ENCODE assay signal across 34 cellular contexts in genomic region chr9:109205526-109205925, GRCh38. TPM values are rescaled to one million over a fixed set of nuclear protein-coding genes. Genes with fewer than 3 reads are reported as not detected.
"Had no signal": no experiment of that assay in that cellular context is flagged by ENCODE, and none has a peak within 500 bp of the region (broad histone marks: within the 10 kb centered on the region; RNA-seq: fewer than 3 reads in every experiment).

No MANE protein-coding gene starts in this region.

- H3K4me3 ChIP-seq: gastroesophageal sphincter, hepatocyte, ovary, sigmoid colon, uterus had no signal

- ATAC-seq: activated CD4-positive, CD25-positive, alpha-beta regulatory T cell treated with anti-CD3 and anti-CD28 coated beads, Interleukin-2, amount 50 U/mL, for 24 hours; activated T-cell treated with anti-CD3 and anti-CD28 coated beads, Interleukin-2, amount 50 U/mL, for 4 hours; activated T-helper 17 cell treated with anti-CD3 and anti-CD28 coated beads, Interleukin-2, amount 50 U/mL, for 72 hours; effector memory CD8-positive, alpha-beta T cell; gastroesophageal sphincter; left cardiac atrium; left ventricle myocardium superior; stimulated activated effector memory CD8-positive, alpha-beta T cell treated with anti-CD3 and anti-CD28 coated beads, Interleukin-12 subunit alpha, Interleukin-12 subunit beta, amount 100 ng/mL, for 72 hours had no signal

- H3K79me2 ChIP-seq: hepatocyte had no signal

- H3K36me3 Mint-ChIP-seq: activated CD4-positive, alpha-beta memory T cell treated with anti-CD3 and anti-CD28 coated beads for 36 hours; mesothelial cell of epicardium; naive B cell; stimulated activated effector memory CD8-positive, alpha-beta T cell treated with anti-CD3 and anti-CD28 coated beads, Interleukin-12 subunit alpha, Interleukin-12 subunit beta, amount 100 ng/mL, for 72 hours; type B pancreatic cell had no signal

- H3K9me3 Mint-ChIP-seq: activated CD4-positive, alpha-beta memory T cell treated with anti-CD3 and anti-CD28 coated beads for 36 hours; activated T-cell treated with anti-CD3 and anti-CD28 coated beads, Interleukin-2, amount 50 U/mL, for 4 hours; activated T-helper 17 cell treated with anti-CD3 and anti-CD28 coated beads, Interleukin-2, amount 50 U/mL, for 72 hours; effector memory CD8-positive, alpha-beta T cell; mesothelial cell of epicardium; nephron progenitor cell; stimulated activated effector memory CD8-positive, alpha-beta T cell treated with anti-CD3 and anti-CD28 coated beads, Interleukin-12 subunit alpha, Interleukin-12 subunit beta, amount 100 ng/mL, for 72 hours; stimulated activated naive CD8-positive, alpha-beta T cell treated with anti-CD3 and anti-CD28 coated beads, Interleukin-15, Interleukin-2, amounts not matched to agents 100 ng/mL and 50 ng/mL, for 24 hours; T-helper 2 cell treated with Interferon-gamma antibody and Interleukin-4, amounts not matched to agents 5 μg/mL and 100 μg/mL, for 36 hours; type B pancreatic cell had no signal

- H3K4me3 Mint-ChIP-seq: activated CD4-positive, alpha-beta memory T cell treated with anti-CD3 and anti-CD28 coated beads for 36 hours; activated T-cell treated with anti-CD3 and anti-CD28 coated beads, Interleukin-2, amount 50 U/mL, for 4 hours; activated T-helper 17 cell treated with anti-CD3 and anti-CD28 coated beads, Interleukin-2, amount 50 U/mL, for 72 hours; effector memory CD8-positive, alpha-beta T cell; mesothelial cell of epicardium; naive B cell; nephron progenitor cell; stimulated activated effector memory CD8-positive, alpha-beta T cell treated with anti-CD3 and anti-CD28 coated beads, Interleukin-12 subunit alpha, Interleukin-12 subunit beta, amount 100 ng/mL, for 72 hours; stimulated activated naive CD8-positive, alpha-beta T cell treated with anti-CD3 and anti-CD28 coated beads, Interleukin-15, Interleukin-2, amounts not matched to agents 100 ng/mL and 50 ng/mL, for 24 hours; T-helper 2 cell treated with Interferon-gamma antibody and Interleukin-4, amounts not matched to agents 5 μg/mL and 100 μg/mL, for 36 hours; type B pancreatic cell had no signal

- H3K27ac ChIP-seq: brain microvascular endothelial cell, gastroesophageal sphincter, hepatocyte, ovary, sigmoid colon, uterus had no signal

- FAIRE-seq: astrocyte, endothelial cell of umbilical vein, keratinocyte, small intestine had no signal

- DNase-seq: activated CD4-positive, alpha-beta memory T cell treated with anti-CD3 and anti-CD28 coated beads for 36 hours; activated CD4-positive, alpha-beta T cell treated with anti-CD3 and anti-CD28 coated beads for 48 hours; activated gamma-delta T cell treated with Interleukin-2 at 50 U/mL for 16 hours; activated naive CD4-positive, alpha-beta T cell treated with anti-CD3 and anti-CD28 coated beads, Interleukin-2, amount 50 U/mL, for 16 hours; activated T-cell treated with anti-CD3 and anti-CD28 coated beads, Interleukin-2, amount 50 U/mL, for 4 hours; amniotic stem cell; brain microvascular endothelial cell; caudate nucleus; cortex of kidney; effector memory CD8-positive, alpha-beta T cell; left cardiac atrium; left ventricle myocardium superior; mammary epithelial cell; naive B cell; nephron progenitor cell; ovary; sigmoid colon; small intestine; stimulated activated CD4-positive, alpha-beta T cell treated with anti-CD3 and anti-CD28 coated beads, Interleukin-4, amount 100 ng/mL, for 24 hours; uterus had no signal

- H3K9me3 ChIP-seq: gastroesophageal sphincter, ovary, sigmoid colon, uterus had no signal

- H2AFZ ChIP-seq: hepatocyte had no signal

- H3K27ac Mint-ChIP-seq: activated CD4-positive, alpha-beta memory T cell treated with anti-CD3 and anti-CD28 coated beads for 36 hours; activated T-helper 17 cell treated with anti-CD3 and anti-CD28 coated beads, Interleukin-2, amount 50 U/mL, for 72 hours; effector memory CD8-positive, alpha-beta T cell; mesothelial cell of epicardium; naive B cell; nephron progenitor cell; progenitor cell of endocrine pancreas; stimulated activated effector memory CD8-positive, alpha-beta T cell treated with anti-CD3 and anti-CD28 coated beads, Interleukin-12 subunit alpha, Interleukin-12 subunit beta, amount 100 ng/mL, for 72 hours; stimulated activated naive CD8-positive, alpha-beta T cell treated with anti-CD3 and anti-CD28 coated beads, Interleukin-15, Interleukin-2, amounts not matched to agents 100 ng/mL and 50 ng/mL, for 24 hours; T-helper 2 cell treated with Interferon-gamma antibody and Interleukin-4, amounts not matched to agents 5 μg/mL and 100 μg/mL, for 36 hours; type B pancreatic cell had no signal

- H3K4me1 Mint-ChIP-seq: activated T-helper 17 cell treated with anti-CD3 and anti-CD28 coated beads, Interleukin-2, amount 50 U/mL, for 72 hours; naive B cell; nephron progenitor cell; stimulated activated effector memory CD8-positive, alpha-beta T cell treated with anti-CD3 and anti-CD28 coated beads, Interleukin-12 subunit alpha, Interleukin-12 subunit beta, amount 100 ng/mL, for 72 hours had no signal

- H3K27me3 ChIP-seq: brain microvascular endothelial cell, gastroesophageal sphincter, hepatocyte, ovary, sigmoid colon, uterus had no signal

- H3K4me2 ChIP-seq: hepatocyte had no signal

- H3K27me3 Mint-ChIP-seq: type B pancreatic cell had no signal

- H3K36me3 ChIP-seq: brain microvascular endothelial cell, gastroesophageal sphincter, ovary, sigmoid colon, uterus had no signal

- H3K4me1 ChIP-seq: gastroesophageal sphincter, sigmoid colon, uterus had no signal

RNA-seq across cellular contexts. Expression of gene FRRS1L, which starts 38.5 kb away (rescaled TPM):
- total RNA-seq: activated CD4-positive, alpha-beta memory T cell treated with anti-CD3 and anti-CD28 coated beads for 36 hours; activated T-helper 17 cell treated with anti-CD3 and anti-CD28 coated beads, Interleukin-2, amount 50 U/mL, for 72 hours; endothelial cell of umbilical vein; fibroblast of villous mesenchyme had no signal
- polyA plus RNA-seq: endothelial cell of umbilical vein, keratinocyte had no signal
